ENCODE assay signal across 8 cellular contexts in genomic region chr6:149211046-149211571, GRCh38.
DNase-seq lines count a peak whose midpoint lies in the region; ATAC-seq and TF ChIP-seq lines count a peak whose summit lies in the region.

No MANE protein-coding gene starts in this region.

- H3K4me1 Mint-ChIP-seq in HFFc6 (ENCODE audit: low read depth): peaks cover 15% of the 10 kb centered on the region

- peak; percentile 43 for ATAC-seq in GM18519 (IDR thresholded peaks at IDR 0.05; ENCODE audit: low FRiP score, unreplicated experiment)

- H3K27me3 Mint-ChIP-seq in HFFc6 (ENCODE audit: insufficient read depth): peaks cover 14% of the 10 kb centered on the region

- H3K9me3 Mint-ChIP-seq in HFFc6: no peaks in the 10 kb centered on the region

- no peak for TF ChIP-seq POLR2A in erythroblast (IDR thresholded peaks at IDR 0.05; ENCODE audit: low read length)

- H3K4me3 ChIP-seq in epithelial cell of esophagus (ENCODE audit: low read length): no peak overlapping the region

- no peak for TF ChIP-seq CTCF in HFFc6 (IDR thresholded peaks at IDR 0.05)
- no peak for TF ChIP-seq CTCF in epithelial cell of esophagus (IDR thresholded peaks at IDR 0.05; ENCODE audit: insufficient read depth, low read depth, low read length, missing control alignments)

- DNase-seq in HFFc6: peak; percentile 25
- peak; percentile 65 for DNase-seq in NOMO-1 treated with dmso at 0.1 percent for 144 hours (lab: John Stamatoyannopoulos, UW; ENCODE audit: unreplicated experiment)
- DNase-seq in epithelial cell of esophagus (ENCODE audit: low read depth): peak; percentile 13
- DNase-seq in hepatic stellate cell (ENCODE audit: low spot score): no peak
- DNase-seq in nucleus accumbens (lab: John Stamatoyannopoulos, UW): no peak
- no peak for DNase-seq in erythroblast (lab: John Stamatoyannopoulos, UW)
- no peak for DNase-seq in DMS 273 (lab: John Stamatoyannopoulos, UW; ENCODE audit: unreplicated experiment)

- H3K36me3 Mint-ChIP-seq in HFFc6 (ENCODE audit: low read depth): no peaks in the 10 kb centered on the region

- H3K27ac Mint-ChIP-seq in HFFc6: no peak overlapping the region

- H3K4me3 Mint-ChIP-seq in HFFc6: no peak overlapping the region

Comparison
In these comparisons a context has a peak if more than half of its experiments do, and no peak if none do; other contexts are left out.
1. DNase-seq: peak in HFFc6 (single experiment), NOMO-1 treated with dmso at 0.1 percent for 144 hours (single experiment) and epithelial cell of esophagus (single experiment); none in hepatic stellate cell (single experiment), nucleus accumbens (0 of 56), erythroblast (0 of 2) and DMS 273 (single experiment).